Comparison of ENCODE assay signal across 16 cellular contexts in the genomic region with DNA sequence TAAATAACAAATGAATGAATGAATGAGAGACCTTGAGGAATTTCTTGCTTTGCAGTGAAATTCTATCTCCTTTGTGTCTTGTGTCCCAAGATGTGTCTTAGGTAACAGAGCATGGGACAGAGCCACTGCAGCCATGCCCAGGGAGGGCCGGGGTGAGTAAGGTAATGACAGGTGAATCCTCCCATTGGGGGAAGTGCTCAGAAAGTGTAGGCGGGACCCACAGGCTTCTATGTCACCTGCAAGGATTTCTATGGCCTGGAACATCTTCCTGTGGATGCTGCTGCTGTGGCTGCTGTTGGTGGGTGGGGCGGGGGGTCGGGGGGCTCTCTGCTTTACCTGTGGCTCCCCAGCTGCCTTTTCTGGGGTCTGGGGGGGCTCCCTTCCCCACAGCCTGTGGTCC.
DNase-seq lines count a peak whose midpoint lies in the region; ATAC-seq and TF ChIP-seq lines count a peak whose summit lies in the region.
"Had no signal": no experiment of that assay in that cellular context is flagged by ENCODE, and none has a peak within 500 bp of the region (broad histone marks: within the 10 kb centered on the region; RNA-seq: fewer than 3 reads in every experiment).

No MANE protein-coding gene starts in this region.

- no peaks in the 10 kb centered on the region for H3K27me3 ChIP-seq in GM23338 (ENCODE audit: insufficient read depth)

- no peak for ATAC-seq in activated CD8-positive, alpha-beta memory T cell treated with anti-CD3 and anti-CD28 coated beads, Interleukin-2, amount 10 ng/mL, durations not matched to agents 7 days and 5 days
- ATAC-seq in GM23338 = peak; percentile 39; the same call in 2 of the 3 replicates
- peak; percentile 44 for ATAC-seq in esophagus mucosa
- ATAC-seq in sciatic nerve = no peak
- ATAC-seq in HG03439 (IDR thresholded peaks at IDR 0.05; ENCODE audit: unreplicated experiment) = no peak
- ATAC-seq: GM12878 had no signal

- H3K4me3 Mint-ChIP-seq in activated CD8-positive, alpha-beta memory T cell treated with anti-CD3 and anti-CD28 coated beads, Interleukin-2, amount 10 ng/mL, durations not matched to agents 7 days and 5 days = no peak overlapping the region
- no peak overlapping the region; the same call in 2 of the 3 replicates for H3K4me3 Mint-ChIP-seq in GM23338
- H3K4me3 Mint-ChIP-seq: CD14-positive monocyte had no signal

- no peaks in the 10 kb centered on the region for H3K79me2 ChIP-seq in GM23338 (replicated peaks; ENCODE audit: insufficient read depth)

- CTCF ChIA-PET in activated CD8-positive, alpha-beta memory T cell treated with anti-CD3 and anti-CD28 coated beads, Interleukin-2, amount 10 ng/mL, durations not matched to agents 7 days and 5 days (lab: Charles Lee) = no interaction called here

- no peaks in the 10 kb centered on the region for H3K4me1 Mint-ChIP-seq in activated CD8-positive, alpha-beta memory T cell treated with anti-CD3 and anti-CD28 coated beads, Interleukin-2, amount 10 ng/mL, durations not matched to agents 7 days and 5 days
- H3K4me1 Mint-ChIP-seq in GM23338 = peaks cover 5% of the 10 kb centered on the region

- no peak overlapping the region for H3K4me3 ChIP-seq in GM23338
- H3K4me3 ChIP-seq: GM12878 had no signal

- H3K27me3 Mint-ChIP-seq in activated CD8-positive, alpha-beta memory T cell treated with anti-CD3 and anti-CD28 coated beads, Interleukin-2, amount 10 ng/mL, durations not matched to agents 7 days and 5 days = peaks cover 6% of the 10 kb centered on the region
- peaks cover 15% of the 10 kb centered on the region for H3K27me3 Mint-ChIP-seq in GM23338 (ENCODE audit: insufficient read depth, low read depth, poor library complexity)

- no peak overlapping the region for H3K4me2 ChIP-seq in GM23338
- H3K4me2 ChIP-seq: KMS-11 had no signal

- no peaks in the 10 kb centered on the region for H3K9me3 Mint-ChIP-seq in activated CD8-positive, alpha-beta memory T cell treated with anti-CD3 and anti-CD28 coated beads, Interleukin-2, amount 10 ng/mL, durations not matched to agents 7 days and 5 days (ENCODE audit: low read depth)
- H3K9me3 Mint-ChIP-seq in GM23338 = peaks cover 6% of the 10 kb centered on the region

- DNase-seq in activated CD8-positive, alpha-beta memory T cell treated with anti-CD3 and anti-CD28 coated beads for 24 hours = peak; percentile 45
- DNase-seq in activated CD8-positive, alpha-beta memory T cell treated with anti-CD3 and anti-CD28 coated beads, Interleukin-2, amount 10 ng/mL, durations not matched to agents 7 days and 5 days = no peak
- DNase-seq in GM23338 (ENCODE audit: low spot score) = no peak
- DNase-seq in sciatic nerve (ENCODE audit: low spot score) = peak; percentile 26
- DNase-seq in ureter (ENCODE audit: low spot score) = no peak
- DNase-seq in globus pallidus (ENCODE audit: low spot score) = no peak
- DNase-seq: COR-L47, DMS79, NCI-H1092, NCI-H2107, NCI-H345 had no signal

- no peak overlapping the region for H2AFZ ChIP-seq in GM23338

- H3K27ac ChIP-seq in GM23338 (ENCODE audit: low read depth) = no peak overlapping the region
- H3K27ac ChIP-seq: KMS-11 had no signal

- no peaks in the 10 kb centered on the region for H4K20me1 ChIP-seq in GM23338 (replicated peaks; ENCODE audit: insufficient read depth)

- no peaks in the 10 kb centered on the region for H3K4me1 ChIP-seq in GM23338 (ENCODE audit: insufficient read depth)

- H3F3A ChIP-seq in GM23338 (replicated peaks; ENCODE audit: low read depth) = no peaks in the 10 kb centered on the region

- H3K36me3 Mint-ChIP-seq in activated CD8-positive, alpha-beta memory T cell treated with anti-CD3 and anti-CD28 coated beads, Interleukin-2, amount 10 ng/mL, durations not matched to agents 7 days and 5 days = no peaks in the 10 kb centered on the region
- no peaks in the 10 kb centered on the region for H3K36me3 Mint-ChIP-seq in GM23338 (ENCODE audit: low read depth)
- H3K36me3 Mint-ChIP-seq: CD14-positive monocyte had no signal

- H3K9me2 ChIP-seq in GM23338 (ENCODE audit: insufficient read depth) = no peaks in the 10 kb centered on the region

- no peak for TF ChIP-seq CTCF in GM23338 (conservative IDR thresholded peaks at IDR 0.05; ENCODE audit: low read depth in 2 of 2)

- intact Hi-C loops in sciatic nerve (cut with DNase I) = loop anchor here (10.0 kb wide), 1 partner anchor 117 kb away; no protein-coding TSS in a partner anchor

- H3K36me3 ChIP-seq in GM23338 (ENCODE audit: insufficient read depth) = no peaks in the 10 kb centered on the region

- H3K27ac Mint-ChIP-seq in activated CD8-positive, alpha-beta memory T cell treated with anti-CD3 and anti-CD28 coated beads, Interleukin-2, amount 10 ng/mL, durations not matched to agents 7 days and 5 days = no peak overlapping the region
- no peak overlapping the region for H3K27ac Mint-ChIP-seq in GM23338

TF ChIP-seq in GM23338, 12 proteins besides CTCF, POLR2A, EP300 and RAD21 (continues in another document):
- TF ChIP-seq STAT1 (IDR thresholded peaks at IDR 0.05; ENCODE audit: unreplicated experiment) = no peak
- TF ChIP-seq ZNF114 (CRISPR knock-in tag; IDR thresholded peaks at IDR 0.05) = no peak
- TF ChIP-seq JUNB (IDR thresholded peaks at IDR 0.05; ENCODE audit: unreplicated experiment) = no peak
- no peak for TF ChIP-seq EZH2phosphoT487 (IDR thresholded peaks at IDR 0.05; ENCODE audit: unreplicated experiment)
- TF ChIP-seq, protein P1, sequence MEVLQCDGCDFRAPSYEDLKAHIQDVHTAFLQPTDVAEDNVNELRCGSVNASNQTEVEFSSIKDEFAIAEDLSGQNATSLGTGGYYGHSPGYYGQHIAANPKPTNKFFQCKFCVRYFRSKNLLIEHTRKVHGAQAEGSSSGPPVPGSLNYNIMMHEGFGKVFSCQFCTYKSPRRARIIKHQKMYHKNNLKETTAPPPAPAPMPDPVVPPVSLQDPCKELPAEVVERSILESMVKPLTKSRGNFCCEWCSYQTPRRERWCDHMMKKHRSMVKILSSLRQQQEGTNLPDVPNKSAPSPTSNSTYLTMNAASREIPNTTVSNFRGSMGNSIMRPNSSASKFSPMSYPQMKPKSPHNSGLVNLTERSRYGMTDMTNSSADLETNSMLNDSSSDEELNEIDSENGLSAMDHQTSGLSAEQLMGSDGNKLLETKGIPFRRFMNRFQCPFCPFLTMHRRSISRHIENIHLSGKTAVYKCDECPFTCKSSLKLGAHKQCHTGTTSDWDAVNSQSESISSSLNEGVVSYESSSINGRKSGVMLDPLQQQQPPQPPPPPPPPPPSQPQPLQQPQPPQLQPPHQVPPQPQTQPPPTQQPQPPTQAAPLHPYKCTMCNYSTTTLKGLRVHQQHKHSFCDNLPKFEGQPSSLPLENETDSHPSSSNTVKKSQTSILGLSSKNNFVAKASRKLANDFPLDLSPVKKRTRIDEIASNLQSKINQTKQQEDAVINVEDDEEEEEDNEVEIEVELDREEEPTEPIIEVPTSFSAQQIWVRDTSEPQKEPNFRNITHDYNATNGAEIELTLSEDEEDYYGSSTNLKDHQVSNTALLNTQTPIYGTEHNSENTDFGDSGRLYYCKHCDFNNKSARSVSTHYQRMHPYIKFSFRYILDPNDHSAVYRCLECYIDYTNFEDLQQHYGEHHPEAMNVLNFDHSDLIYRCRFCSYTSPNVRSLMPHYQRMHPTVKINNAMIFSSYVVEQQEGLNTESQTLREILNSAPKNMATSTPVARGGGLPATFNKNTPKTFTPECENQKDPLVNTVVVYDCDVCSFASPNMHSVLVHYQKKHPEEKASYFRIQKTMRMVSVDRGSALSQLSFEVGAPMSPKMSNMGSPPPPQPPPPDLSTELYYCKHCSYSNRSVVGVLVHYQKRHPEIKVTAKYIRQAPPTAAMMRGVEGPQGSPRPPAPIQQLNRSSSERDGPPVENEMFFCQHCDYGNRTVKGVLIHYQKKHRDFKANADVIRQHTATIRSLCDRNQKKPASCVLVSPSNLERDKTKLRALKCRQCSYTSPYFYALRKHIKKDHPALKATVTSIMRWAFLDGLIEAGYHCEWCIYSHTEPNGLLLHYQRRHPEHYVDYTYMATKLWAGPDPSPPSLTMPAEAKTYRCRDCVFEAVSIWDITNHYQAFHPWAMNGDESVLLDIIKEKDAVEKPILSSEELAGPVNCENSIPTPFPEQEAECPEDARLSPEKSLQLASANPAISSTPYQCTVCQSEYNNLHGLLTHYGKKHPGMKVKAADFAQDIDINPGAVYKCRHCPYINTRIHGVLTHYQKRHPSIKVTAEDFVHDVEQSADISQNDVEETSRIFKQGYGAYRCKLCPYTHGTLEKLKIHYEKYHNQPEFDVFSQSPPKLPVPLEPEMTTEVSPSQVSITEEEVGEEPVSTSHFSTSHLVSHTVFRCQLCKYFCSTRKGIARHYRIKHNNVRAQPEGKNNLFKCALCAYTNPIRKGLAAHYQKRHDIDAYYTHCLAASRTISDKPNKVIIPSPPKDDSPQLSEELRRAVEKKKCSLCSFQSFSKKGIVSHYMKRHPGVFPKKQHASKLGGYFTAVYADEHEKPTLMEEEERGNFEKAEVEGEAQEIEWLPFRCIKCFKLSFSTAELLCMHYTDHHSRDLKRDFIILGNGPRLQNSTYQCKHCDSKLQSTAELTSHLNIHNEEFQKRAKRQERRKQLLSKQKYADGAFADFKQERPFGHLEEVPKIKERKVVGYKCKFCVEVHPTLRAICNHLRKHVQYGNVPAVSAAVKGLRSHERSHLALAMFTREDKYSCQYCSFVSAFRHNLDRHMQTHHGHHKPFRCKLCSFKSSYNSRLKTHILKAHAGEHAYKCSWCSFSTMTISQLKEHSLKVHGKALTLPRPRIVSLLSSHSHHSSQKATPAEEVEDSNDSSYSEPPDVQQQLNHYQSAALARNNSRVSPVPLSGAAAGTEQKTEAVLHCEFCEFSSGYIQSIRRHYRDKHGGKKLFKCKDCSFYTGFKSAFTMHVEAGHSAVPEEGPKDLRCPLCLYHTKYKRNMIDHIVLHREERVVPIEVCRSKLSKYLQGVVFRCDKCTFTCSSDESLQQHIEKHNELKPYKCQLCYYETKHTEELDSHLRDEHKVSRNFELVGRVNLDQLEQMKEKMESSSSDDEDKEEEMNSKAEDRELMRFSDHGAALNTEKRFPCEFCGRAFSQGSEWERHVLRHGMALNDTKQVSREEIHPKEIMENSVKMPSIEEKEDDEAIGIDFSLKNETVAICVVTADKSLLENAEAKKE (CRISPR knock-in tag; IDR thresholded peaks at IDR 0.05) = no peak
- TF ChIP-seq, protein P2, sequence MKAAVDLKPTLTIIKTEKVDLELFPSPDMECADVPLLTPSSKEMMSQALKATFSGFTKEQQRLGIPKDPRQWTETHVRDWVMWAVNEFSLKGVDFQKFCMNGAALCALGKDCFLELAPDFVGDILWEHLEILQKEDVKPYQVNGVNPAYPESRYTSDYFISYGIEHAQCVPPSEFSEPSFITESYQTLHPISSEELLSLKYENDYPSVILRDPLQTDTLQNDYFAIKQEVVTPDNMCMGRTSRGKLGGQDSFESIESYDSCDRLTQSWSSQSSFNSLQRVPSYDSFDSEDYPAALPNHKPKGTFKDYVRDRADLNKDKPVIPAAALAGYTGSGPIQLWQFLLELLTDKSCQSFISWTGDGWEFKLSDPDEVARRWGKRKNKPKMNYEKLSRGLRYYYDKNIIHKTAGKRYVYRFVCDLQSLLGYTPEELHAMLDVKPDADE (IDR thresholded peaks at IDR 0.05) = no peak
- TF ChIP-seq NANOG (IDR thresholded peaks at IDR 0.05; ENCODE audit: borderline replicate concordance) = no peak

Comparison
In these comparisons a context has a peak if more than half of its experiments do, and no peak if none do; other contexts are left out.
1. DNase-seq: peak in activated CD8-positive, alpha-beta memory T cell treated with anti-CD3 and anti-CD28 coated beads for 24 hours (single experiment) and sciatic nerve (single experiment); none in activated CD8-positive, alpha-beta memory T cell treated with anti-CD3 and anti-CD28 coated beads, Interleukin-2, amount 10 ng/mL, durations not matched to agents 7 days and 5 days (single experiment), GM23338 (single experiment), ureter (single experiment) and globus pallidus (single experiment).
2. ATAC-seq: peak in GM23338 (single experiment) and esophagus mucosa (single experiment); none in activated CD8-positive, alpha-beta memory T cell treated with anti-CD3 and anti-CD28 coated beads, Interleukin-2, amount 10 ng/mL, durations not matched to agents 7 days and 5 days (single experiment), sciatic nerve (single experiment) and HG03439 (single experiment).